26 cellular contexts compared by ENCODE assay signal in genomic region chr5:122753500-122753899, GRCh38.
"Had no signal": no experiment of that assay in that cellular context is flagged by ENCODE, and none has a peak within 500 bp of the region (broad histone marks: within the 10 kb centered on the region; RNA-seq: fewer than 3 reads in every experiment).

No MANE protein-coding gene starts in this region.

- ATAC-seq: Panc1, Right ventricle myocardium inferior had no signal

- H3K27ac Mint-ChIP-seq: activated CD4-positive, alpha-beta memory T cell treated with anti-CD3 and anti-CD28 coated beads for 36 hours; activated CD4-positive, alpha-beta T cell treated with anti-CD3 and anti-CD28 coated beads, Interleukin-2, amount 10 ng/mL, durations not matched to agents 7 days and 5 days; activated naive CD4-positive, alpha-beta T cell treated with anti-CD3 and anti-CD28 coated beads, Interleukin-2, amount 10 ng/mL, durations not matched to agents 7 days and 5 days; activated naive CD8-positive, alpha-beta T cell treated with anti-CD3 and anti-CD28 coated beads for 36 hours; activated T-helper 2 cell treated with anti-CD3 and anti-CD28 coated beads, Interferon-gamma antibody, Interleukin-2, Interleukin-4, amounts not matched to agents 10 μg/mL and 5 μg/mL and 100 μg/mL, durations not matched to agents 14 hours and 24 hours and 36 hours had no signal

- H3K4me2 ChIP-seq: SK-N-SH had no signal

- H3K36me3 Mint-ChIP-seq: activated CD4-positive, alpha-beta memory T cell treated with anti-CD3 and anti-CD28 coated beads for 36 hours; activated naive CD4-positive, alpha-beta T cell treated with anti-CD3 and anti-CD28 coated beads, Interleukin-2, amount 10 ng/mL, durations not matched to agents 7 days and 5 days; activated naive CD8-positive, alpha-beta T cell treated with anti-CD3 and anti-CD28 coated beads for 36 hours had no signal

- DNase-seq: activated CD4-positive, alpha-beta memory T cell treated with anti-CD3 and anti-CD28 coated beads for 36 hours; activated CD4-positive, alpha-beta T cell treated with anti-CD3 and anti-CD28 coated beads, Interleukin-2, amount 10 ng/mL, durations not matched to agents 7 days and 5 days; activated CD4-positive, CD25-positive, alpha-beta regulatory T cell; activated CD8-positive, alpha-beta memory T cell treated with anti-CD3 and anti-CD28 coated beads for 24 hours; activated gamma-delta T cell treated with Interleukin-2 at 50 U/mL for 16 hours; activated naive CD4-positive, alpha-beta T cell treated with anti-CD3 and anti-CD28 coated beads, Interleukin-2, amount 10 ng/mL, durations not matched to agents 7 days and 5 days; activated naive CD8-positive, alpha-beta T cell treated with anti-CD3 and anti-CD28 coated beads for 36 hours; activated T-cell treated with anti-CD3 and anti-CD28 coated beads, Interleukin-2, amount 50 U/mL, for 48 hours; KG1; NCI-H1092; NCI-H1417; NCI-H1694; NCI-H2029; NCI-H2107; NCI-H345; NCI-H510A; NCI-H69; NK-92 treated with Interleukin-12 subunit alpha and Interleukin-12 subunit beta, amount 100 ng/mL, for 24 hours; OCI-M1; RPMI8226; SK-N-SH; T-helper 1 cell had no signal

- H3K9me3 ChIP-seq: SK-N-SH had no signal

- H3K9ac ChIP-seq: SK-N-SH had no signal

- H3K27ac ChIP-seq: VCaP had no signal

- H3K4me3 Mint-ChIP-seq: activated CD4-positive, alpha-beta memory T cell treated with anti-CD3 and anti-CD28 coated beads for 36 hours; activated CD4-positive, alpha-beta T cell treated with anti-CD3 and anti-CD28 coated beads, Interleukin-2, amount 10 ng/mL, durations not matched to agents 7 days and 5 days; activated naive CD4-positive, alpha-beta T cell treated with anti-CD3 and anti-CD28 coated beads, Interleukin-2, amount 10 ng/mL, durations not matched to agents 7 days and 5 days; activated naive CD8-positive, alpha-beta T cell treated with anti-CD3 and anti-CD28 coated beads for 36 hours had no signal

- H3K9me3 Mint-ChIP-seq: activated CD4-positive, alpha-beta memory T cell treated with anti-CD3 and anti-CD28 coated beads for 36 hours; activated CD4-positive, alpha-beta T cell treated with anti-CD3 and anti-CD28 coated beads, Interleukin-2, amount 10 ng/mL, durations not matched to agents 7 days and 5 days; activated naive CD4-positive, alpha-beta T cell treated with anti-CD3 and anti-CD28 coated beads, Interleukin-2, amount 10 ng/mL, durations not matched to agents 7 days and 5 days; activated naive CD8-positive, alpha-beta T cell treated with anti-CD3 and anti-CD28 coated beads for 36 hours; activated T-helper 2 cell treated with anti-CD3 and anti-CD28 coated beads, Interferon-gamma antibody, Interleukin-2, Interleukin-4, amounts not matched to agents 10 μg/mL and 5 μg/mL and 100 μg/mL, durations not matched to agents 14 hours and 24 hours and 36 hours had no signal
